17 cellular contexts compared by ENCODE assay signal in genomic region chr3:35187908-35188307, GRCh38.
DNase-seq lines count a peak whose midpoint lies in the region; ATAC-seq, FAIRE-seq and TF ChIP-seq lines count a peak whose summit lies in the region.
"Had no signal": no experiment of that assay in that cellular context is flagged by ENCODE, and none has a peak within 500 bp of the region (broad histone marks: within the 10 kb centered on the region; RNA-seq: fewer than 3 reads in every experiment).

No MANE protein-coding gene starts in this region.

- TF ChIP-seq RAD21 in HepG2 (CRISPR knock-in tag; IDR thresholded peaks at IDR 0.05) (no peak), K562 (CRISPR knock-in tag; conservative IDR thresholded peaks at IDR 0.05 in 1 of 2, IDR thresholded peaks at IDR 0.05 in 1 of 2) (no peak)

- TF ChIP-seq CTCF in HepG2 (CRISPR knock-in tag; IDR thresholded peaks at IDR 0.05) (no peak), right lobe of liver (IDR thresholded peaks at IDR 0.05) (no peak), K562 (IDR thresholded peaks at IDR 0.05 in 2 of 3, conservative IDR thresholded peaks at IDR 0.05 in 1 of 3; ENCODE audit: insufficient read depth in 2 of 3, low read depth in 1 of 3, low read length in 3 of 3) (no peak)

- H3K9me3 ChIP-seq in HepG2 (ENCODE audit: low read length) (peaks cover 92% of the 10 kb centered on the region), right lobe of liver (no peaks in the 10 kb centered on the region), K562 (replicated peaks; ENCODE audit: control insufficient read depth, insufficient read depth, low read depth, low read length) (no peaks in the 10 kb centered on the region; the same call in 1 of the 2 replicates)
- H3K9me3 ChIP-seq: BLaER1, HAP-1 had no signal

- H3K27ac ChIP-seq in HepG2 (ENCODE audit: extremely low read length, insufficient read depth, low read length) (no peak overlapping the region), right lobe of liver (no peak overlapping the region), K562 (ENCODE audit: extremely low read depth, low read depth, low read length) (no peak overlapping the region)
- H3K27ac ChIP-seq: BLaER1, HL-60 had no signal

- no peak overlapping the region for H3K4me3 ChIP-seq in HepG2 (replicated peaks in 1 of 3; ENCODE audit: insufficient read depth in 1 of 3, low read depth in 2 of 3, low read length in 3 of 3)
- H3K4me3 ChIP-seq in right lobe of liver, result no peak overlapping the region
- H3K4me3 ChIP-seq in K562, result no peak overlapping the region
- H3K4me3 ChIP-seq: BLaER1, HAP-1 had no signal

- intact Hi-C loops in HepG2 (cut with micrococcal nuclease; ENCODE audit: unreplicated experiment), result no loop called here
- intact Hi-C loops in right lobe of liver (cut with DNase I), result no loop called here
- intact Hi-C loops in K562 (cut with micrococcal nuclease), result no loop called here

- CTCF ChIA-PET in HepG2 (lab: Yijun Ruan, JAX; ENCODE audit: low intra/inter-chr PET ratio, low total read pairs), result no interaction called here
- CTCF ChIA-PET in K562 (lab: Yijun Ruan, JAX; ENCODE audit: low intra/inter-chr PET ratio), result no interaction called here

- H3K79me2 ChIP-seq in HepG2 (ENCODE audit: insufficient read depth, low read length) (no peaks in the 10 kb centered on the region), K562 (ENCODE audit: control insufficient read depth, insufficient read depth, low read length) (no peaks in the 10 kb centered on the region)

- no TSS peak for BruUV-seq in HepG2 (replicated peaks; lab: Mats Ljungman, UMichigan)
- no TSS peak for BruUV-seq in K562 (replicated peaks; lab: Mats Ljungman, UMichigan)

- H4K20me1 ChIP-seq in HepG2 (ENCODE audit: insufficient read depth, low read length) (no peaks in the 10 kb centered on the region), K562 (replicated peaks; ENCODE audit: control insufficient read depth, insufficient read depth, low read length) (no peaks in the 10 kb centered on the region)
- H4K20me1 ChIP-seq: BLaER1 had no signal

- TF ChIP-seq POLR2A in HepG2 (IDR thresholded peaks at IDR 0.05; ENCODE audit: insufficient read depth in 1 of 2, low read depth in 2 of 2, low read length in 2 of 2) (no peak), right lobe of liver (IDR thresholded peaks at IDR 0.05) (no peak), K562 (conservative IDR thresholded peaks at IDR 0.05) (no peak)

- H3K4me1 ChIP-seq in HepG2 (ENCODE audit: insufficient read depth, low read length) (no peaks in the 10 kb centered on the region), right lobe of liver (no peaks in the 10 kb centered on the region), K562 (replicated peaks in 1 of 2; ENCODE audit: control insufficient read depth in 2 of 2, insufficient read depth in 2 of 2, low read length in 2 of 2) (no peaks in the 10 kb centered on the region)
- H3K4me1 ChIP-seq: BLaER1, HAP-1 had no signal

- no peak for TF ChIP-seq EP300 in HepG2 (IDR thresholded peaks at IDR 0.05; ENCODE audit: low read depth in 2 of 2, low read length in 2 of 2)
- no peak for TF ChIP-seq EP300 in HepG2 (CRISPR knock-in tag; IDR thresholded peaks at IDR 0.05; ENCODE audit: borderline replicate concordance)
- TF ChIP-seq EP300 in K562 (IDR thresholded peaks at IDR 0.05; ENCODE audit: low read length), result no peak

- ATAC-seq in HepG2, result no peak
- no peak for ATAC-seq in right lobe of liver
- ATAC-seq in K562, result no peak
- ATAC-seq in HG03457 (IDR thresholded peaks at IDR 0.05; ENCODE audit: unreplicated experiment), result no peak
- ATAC-seq in SK-N-SH treated with all-trans-retinoic acid at 6 μM for 48 hours, result no peak

- FAIRE-seq in HepG2 (lab: Jason Lieb, UNC), result no peak
- FAIRE-seq in K562 (lab: Jason Lieb, UNC), result no peak
- FAIRE-seq: GM12892, GM18507 had no signal

- in situ Hi-C loops in HepG2 (cut with HindIII; ENCODE audit: extremely low pct_ligation_motif_present, low pct_unique_long_range_greater_than_20kb) (no loop called here), K562 (cut with MboI) (no loop called here)

- H3K27me3 ChIP-seq in HepG2 (ENCODE audit: control insufficient read depth in 1 of 2, insufficient read depth in 2 of 2, low read length in 2 of 2), result no peaks in the 10 kb centered on the region
- H3K27me3 ChIP-seq in right lobe of liver, result no peaks in the 10 kb centered on the region
- H3K27me3 ChIP-seq in K562 (ENCODE audit: control insufficient read depth in 2 of 2, insufficient read depth in 2 of 2, low read length in 2 of 2), result no peaks in the 10 kb centered on the region
- H3K27me3 ChIP-seq: BLaER1 had no signal

- POLR2A ChIA-PET in HepG2 (lab: Yijun Ruan, JAX) (no interaction called here), K562 (lab: Yijun Ruan, JAX) (no interaction called here)

- 0% methylated on average over 1 of the region's 1 CpG for WGBS in HepG2 (ENCODE audit: low lambda C conversion rate)
- WGBS in right lobe of liver (ENCODE audit: insufficient coverage, low coverage, low lambda C conversion rate, missing lambda C conversion rate), result 58% methylated on average over 1 of the region's 1 CpG
- 5% methylated on average over 1 of the region's 1 CpG for WGBS in K562 (ENCODE audit: insufficient coverage, low coverage, missing lambda C conversion rate)

- no peak overlapping the region for H2AFZ ChIP-seq in HepG2 (ENCODE audit: low read length)
- H2AFZ ChIP-seq in K562 (ENCODE audit: low read depth, low read length), result no peak overlapping the region

- H3K4me2 ChIP-seq in HepG2 (ENCODE audit: low read depth, low read length) (no peak overlapping the region), K562 (ENCODE audit: insufficient read depth, low read length) (no peak overlapping the region)
- H3K4me2 ChIP-seq: BLaER1 had no signal

- DNase-seq in HepG2 (ENCODE audit: low spot score), result no peak
- no peak for DNase-seq in right lobe of liver
- no peak for DNase-seq in K562 (ENCODE audit: extremely low read depth in 1 of 4, low spot score in 3 of 4)
- DNase-seq in myocyte (ENCODE audit: low read depth), result peak; percentile 13
- DNase-seq in NCI-H446 (lab: John Stamatoyannopoulos, UW), result no peak
- DNase-seq: 8988T; CD4-positive, alpha-beta memory T cell; DMS153; DMS79; GDM1 had no signal

- no peak overlapping the region for H3K9ac ChIP-seq in HepG2 (ENCODE audit: insufficient read depth, low read depth, low read length)
- H3K9ac ChIP-seq in K562 (ENCODE audit: insufficient read depth in 1 of 2, low read depth in 2 of 2, low read length in 2 of 2), result no peak overlapping the region
- H3K9ac ChIP-seq: BLaER1 had no signal

- no peaks in the 10 kb centered on the region for H3K36me3 ChIP-seq in HepG2 (replicated peaks in 1 of 2; ENCODE audit: control insufficient read depth in 1 of 2, insufficient read depth in 2 of 2, low read length in 2 of 2)
- H3K36me3 ChIP-seq in right lobe of liver, result no peaks in the 10 kb centered on the region
- no peaks in the 10 kb centered on the region for H3K36me3 ChIP-seq in K562 (ENCODE audit: control insufficient read depth, insufficient read depth, low read length)
- H3K36me3 ChIP-seq: BLaER1, HAP-1 had no signal

- H3K9me1 ChIP-seq in K562 (ENCODE audit: control insufficient read depth, insufficient read depth, low read length), result no peaks in the 10 kb centered on the region

TF ChIP-seq in HepG2, 621 proteins besides CTCF, POLR2A, EP300 and RAD21:
- TF ChIP-seq ZSCAN31 (CRISPR knock-in tag; IDR thresholded peaks at IDR 0.05; ENCODE audit: low read depth) (no peak), CEBPB (IDR thresholded peaks at IDR 0.05; ENCODE audit: borderline replicate concordance, low read depth, low read length) (peak; percentile 55; the same call in 1 of the 2 replicates)

TF ChIP-seq in K562, 482 proteins besides CTCF, POLR2A, EP300 and RAD21:
- TF ChIP-seq ZNF707 (CRISPR knock-in tag; conservative IDR thresholded peaks at IDR 0.05) (no peak), CEBPB (tag; IDR thresholded peaks at IDR 0.05) (0 out of 2 replicates have a peak, but pooled peaks have one; percentile 37), ETV5 (CRISPR knock-in tag; IDR thresholded peaks at IDR 0.05; ENCODE audit: low read depth) (no peak), ZKSCAN3 (CRISPR knock-in tag; IDR thresholded peaks at IDR 0.05) (no peak), CEBPG (CRISPR knock-in tag; IDR thresholded peaks at IDR 0.05) (no peak), CEBPG (tag; conservative IDR thresholded peaks at IDR 0.05 in 1 of 2, IDR thresholded peaks at IDR 0.05 in 1 of 2) (0 out of 4 replicates have a peak, but pooled peaks of 1 of the 2 experiments have one; percentile 54), RNF2 (IDR thresholded peaks at IDR 0.05) (no peak), MEIS2 (IDR thresholded peaks at IDR 0.05; ENCODE audit: partially characterized antibody) (no peak), PCBP2 (IDR thresholded peaks at IDR 0.05; ENCODE audit: low read depth, low read length, poor library complexity, severe bottlenecking) (no peak), PHF20 (IDR thresholded peaks at IDR 0.05; ENCODE audit: partially characterized antibody) (no peak)

TF ChIP-seq in SK-N-SH treated with all-trans-retinoic acid at 6 μM for 48 hours, 23 proteins besides CTCF, POLR2A, EP300 and RAD21 (continues in another document):
- TF ChIP-seq ISL1 (CRISPR knock-in tag; IDR thresholded peaks at IDR 0.05) (no peak), ZNF8 (CRISPR knock-in tag; IDR thresholded peaks at IDR 0.05) (no peak), ZFP3 (CRISPR knock-in tag; IDR thresholded peaks at IDR 0.05) (no peak), ZFP30 (CRISPR knock-in tag; IDR thresholded peaks at IDR 0.05) (no peak), ZC3H10 (CRISPR knock-in tag; IDR thresholded peaks at IDR 0.05) (no peak), TCF4 (CRISPR knock-in tag; IDR thresholded peaks at IDR 0.05; ENCODE audit: borderline replicate concordance) (no peak)
- TF ChIP-seq, protein P1, sequence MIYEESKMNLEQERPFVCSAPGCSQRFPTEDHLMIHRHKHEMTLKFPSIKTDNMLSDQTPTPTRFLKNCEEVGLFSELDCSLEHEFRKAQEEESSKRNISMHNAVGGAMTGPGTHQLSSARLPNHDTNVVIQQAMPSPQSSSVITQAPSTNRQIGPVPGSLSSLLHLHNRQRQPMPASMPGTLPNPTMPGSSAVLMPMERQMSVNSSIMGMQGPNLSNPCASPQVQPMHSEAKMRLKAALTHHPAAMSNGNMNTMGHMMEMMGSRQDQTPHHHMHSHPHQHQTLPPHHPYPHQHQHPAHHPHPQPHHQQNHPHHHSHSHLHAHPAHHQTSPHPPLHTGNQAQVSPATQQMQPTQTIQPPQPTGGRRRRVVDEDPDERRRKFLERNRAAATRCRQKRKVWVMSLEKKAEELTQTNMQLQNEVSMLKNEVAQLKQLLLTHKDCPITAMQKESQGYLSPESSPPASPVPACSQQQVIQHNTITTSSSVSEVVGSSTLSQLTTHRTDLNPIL (CRISPR knock-in tag; IDR thresholded peaks at IDR 0.05; ENCODE audit: low read depth), result no peak

Comparison
In these comparisons a context has a peak if more than half of its experiments do, and no peak if none do; other contexts are left out.
1. Of the 241 proteins assayed by ChIP-seq in both HepG2 and K562: peak only in HepG2: none; only in K562: none; in both: CEBPB; in neither: 239; mixed calls (peak in some experiments, not most) for 1.